20 cellular contexts compared by ENCODE assay signal in the genomic region with DNA sequence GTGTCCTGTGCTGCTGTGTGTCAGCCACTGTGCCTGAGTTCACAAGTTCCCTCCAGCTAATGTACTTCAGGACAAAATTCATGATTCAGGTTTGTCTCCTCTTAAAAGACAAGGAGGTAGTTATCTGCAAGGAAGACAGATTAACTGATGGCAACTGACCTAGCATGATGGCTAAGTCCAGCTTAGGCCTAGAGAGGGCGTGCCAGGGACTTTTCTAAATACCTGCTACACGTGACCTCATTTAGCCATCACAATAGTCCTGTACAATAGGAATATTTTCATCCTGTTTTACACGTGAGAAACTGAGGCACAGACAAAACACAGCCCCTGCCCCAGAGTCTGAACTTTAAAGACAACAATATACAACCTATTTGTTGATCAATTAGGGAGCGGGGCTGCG.
DNase-seq lines count a peak whose midpoint lies in the region; ATAC-seq and TF ChIP-seq lines count a peak whose summit lies in the region.
"Had no signal": no experiment of that assay in that cellular context is flagged by ENCODE, and none has a peak within 500 bp of the region (broad histone marks: within the 10 kb centered on the region; RNA-seq: fewer than 3 reads in every experiment).

No MANE protein-coding gene starts in this region.

- H3K36me3 Mint-ChIP-seq in CD4-positive, alpha-beta T cell (ENCODE audit: low read depth) = no peaks in the 10 kb centered on the region
- no peaks in the 10 kb centered on the region for H3K36me3 Mint-ChIP-seq in activated CD8-positive, alpha-beta T cell treated with anti-CD3 and anti-CD28 coated beads for 36 hours (ENCODE audit: low read depth)
- H3K36me3 Mint-ChIP-seq: CD4-positive, CD25-positive, alpha-beta regulatory T cell had no signal

- H3K9me3 ChIP-seq in transverse colon = no peaks in the 10 kb centered on the region
- H3K9me3 ChIP-seq in CD4-positive, alpha-beta T cell (ENCODE audit: control insufficient read depth, low read length) = no peaks in the 10 kb centered on the region
- H3K9me3 ChIP-seq: A549, testis had no signal

- peak in 2 of 5 experiments; percentile 19 for TF ChIP-seq CTCF in transverse colon (IDR thresholded peaks at IDR 0.05)
- TF ChIP-seq CTCF in CD4-positive, alpha-beta T cell (IDR thresholded peaks at IDR 0.05) = no peak
- no peak for TF ChIP-seq CTCF in activated CD8-positive, alpha-beta T cell treated with anti-CD3 and anti-CD28 coated beads for 36 hours (IDR thresholded peaks at IDR 0.05)

- no peak overlapping the region for H3K27ac Mint-ChIP-seq in CD4-positive, alpha-beta T cell
- no peak overlapping the region for H3K27ac Mint-ChIP-seq in activated CD8-positive, alpha-beta T cell treated with anti-CD3 and anti-CD28 coated beads for 36 hours

- peaks cover 0 to 3% (median 0%) of the 10 kb centered on the region in 4 donors for H3K4me1 ChIP-seq in transverse colon
- H3K4me1 ChIP-seq: A549, testis had no signal

- TF ChIP-seq POLR2A in transverse colon (IDR thresholded peaks at IDR 0.05) = no peak

- CTCF ChIA-PET in CD4-positive, alpha-beta T cell (lab: Charles Lee) = no interaction called here
- CTCF ChIA-PET in activated CD8-positive, alpha-beta T cell treated with anti-CD3 and anti-CD28 coated beads for 36 hours (lab: Charles Lee) = no interaction called here

- DNase-seq in NCI-H748 (lab: John Stamatoyannopoulos, UW; ENCODE audit: unreplicated experiment) (peak; percentile 17), NCI-H748 treated with DMSO at 0.1 percent for 48 hours (lab: John Stamatoyannopoulos, UW) (no peak), LHCN-M2 (ENCODE audit: low read depth) (peak; percentile 10), SK-MEL-5 (ENCODE audit: low read depth, low spot score) (peak; percentile 7), transverse colon (peak; percentile 14)
- no peak for DNase-seq in CD4-positive, alpha-beta T cell
- no peak for DNase-seq in activated CD8-positive, alpha-beta T cell treated with anti-CD3 and anti-CD28 coated beads for 36 hours
- DNase-seq: activated CD4-positive, alpha-beta T cell treated with anti-CD3 and anti-CD28 coated beads for 48 hours; activated CD8-positive, alpha-beta memory T cell treated with anti-CD3 and anti-CD28 coated beads, Interleukin-2, amount 50 U/mL, for 4 hours; activated gamma-delta T cell treated with Interleukin-2 at 50 U/mL for 16 hours; CD4-positive, CD25-positive, alpha-beta regulatory T cell; central memory CD4-positive, alpha-beta T cell; DND-41; effector CD4-positive, alpha-beta T cell; head of caudate nucleus; NCI-H187; NCI-H446 treated with DMSO at 0.1 percent for 48 hours; testis had no signal

- no peak for ATAC-seq in CD4-positive, alpha-beta T cell (ENCODE audit: poor library complexity)
- ATAC-seq in activated CD8-positive, alpha-beta T cell treated with anti-CD3 and anti-CD28 coated beads for 36 hours = no peak
- no peak for ATAC-seq in HG03039 (IDR thresholded peaks at IDR 0.05; ENCODE audit: unreplicated experiment)
- ATAC-seq: A549 had no signal

- POLR2A ChIA-PET in CD4-positive, alpha-beta T cell (lab: Charles Lee) = no interaction called here
- POLR2A ChIA-PET in activated CD8-positive, alpha-beta T cell treated with anti-CD3 and anti-CD28 coated beads for 36 hours (lab: Charles Lee) = no interaction called here

- H3K27me3 ChIP-seq in transverse colon = no peaks in the 10 kb centered on the region
- H3K27me3 ChIP-seq in CD4-positive, alpha-beta T cell (ENCODE audit: control insufficient read depth, insufficient read depth, low read length) = no peaks in the 10 kb centered on the region
- H3K27me3 ChIP-seq: testis had no signal

- in situ Hi-C loops in SK-MEL-5 (cut with HindIII; ENCODE audit: low pct_unique_long_range_greater_than_20kb, low sequenced_read_pairs) (no loop called here), transverse colon (cut with MboI; ENCODE audit: low pct_ligation_motif_present in 1 of 4, low pct_unique_long_range_greater_than_20kb in 1 of 4, low sequenced_read_pairs in 3 of 4) (no loop called here)

- no peaks in the 10 kb centered on the region for H3K36me3 ChIP-seq in transverse colon

- 29 to 50% methylated on average over 5 of the region's 5 CpGs for WGBS in transverse colon (ENCODE audit: low coverage in 1 of 2), 2 donors

- H3K27me3 Mint-ChIP-seq in CD4-positive, alpha-beta T cell = no peaks in the 10 kb centered on the region
- H3K27me3 Mint-ChIP-seq in activated CD8-positive, alpha-beta T cell treated with anti-CD3 and anti-CD28 coated beads for 36 hours = no peaks in the 10 kb centered on the region
- H3K27me3 Mint-ChIP-seq: CD4-positive, CD25-positive, alpha-beta regulatory T cell had no signal

- no peaks in the 10 kb centered on the region for H3K4me1 Mint-ChIP-seq in CD4-positive, alpha-beta T cell (ENCODE audit: low read depth)
- H3K4me1 Mint-ChIP-seq in activated CD8-positive, alpha-beta T cell treated with anti-CD3 and anti-CD28 coated beads for 36 hours (ENCODE audit: low read depth) = no peaks in the 10 kb centered on the region
- H3K4me1 Mint-ChIP-seq: CD4-positive, CD25-positive, alpha-beta regulatory T cell had no signal

- H3K27ac ChIP-seq in transverse colon = no peak overlapping the region
- no peak overlapping the region for H3K27ac ChIP-seq in CD4-positive, alpha-beta T cell (ENCODE audit: low read depth, low read length)
- H3K27ac ChIP-seq: A549, testis had no signal

- intact Hi-C loops in transverse colon (cut with DNase I; ENCODE audit: low total_unique reads) = no loop called here
- intact Hi-C loops in CD4-positive, alpha-beta T cell (cut with DNase I, micrococcal nuclease) = no loop called here
- intact Hi-C loops in activated CD8-positive, alpha-beta T cell treated with anti-CD3 and anti-CD28 coated beads for 36 hours (cut with micrococcal nuclease) = no loop called here

- H3K4me3 ChIP-seq in transverse colon = no peak overlapping the region
- H3K4me3 ChIP-seq: A549, testis had no signal

- H3K9me3 Mint-ChIP-seq in CD4-positive, alpha-beta T cell = no peaks in the 10 kb centered on the region
- no peaks in the 10 kb centered on the region for H3K9me3 Mint-ChIP-seq in activated CD8-positive, alpha-beta T cell treated with anti-CD3 and anti-CD28 coated beads for 36 hours

- H3K4me3 Mint-ChIP-seq in CD4-positive, alpha-beta T cell = no peak overlapping the region
- H3K4me3 Mint-ChIP-seq in activated CD8-positive, alpha-beta T cell treated with anti-CD3 and anti-CD28 coated beads for 36 hours = no peak overlapping the region
- H3K4me3 Mint-ChIP-seq: CD4-positive, CD25-positive, alpha-beta regulatory T cell had no signal

- TF ChIP-seq EP300 in transverse colon (IDR thresholded peaks at IDR 0.05; ENCODE audit: low read depth) = no peak

Comparison
In these comparisons a context has a peak if more than half of its experiments do, and no peak if none do; other contexts are left out.
1. DNase-seq: peak in NCI-H748 (single experiment), LHCN-M2 (single experiment), SK-MEL-5 (single experiment) and transverse colon (single experiment); none in NCI-H748 treated with DMSO at 0.1 percent for 48 hours (single experiment), CD4-positive, alpha-beta T cell (0 of 10) and activated CD8-positive, alpha-beta T cell treated with anti-CD3 and anti-CD28 coated beads for 36 hours (single experiment).